Comparison of ENCODE assay signal across 13 cellular contexts in genomic region chr16:56382901-56383355, GRCh38. TPM values are rescaled to one million over a fixed set of nuclear protein-coding genes. Genes with fewer than 3 reads are reported as not detected.
DNase-seq lines count a peak whose midpoint lies in the region; ATAC-seq and TF ChIP-seq lines count a peak whose summit lies in the region.
"Had no signal": no experiment of that assay in that cellular context is flagged by ENCODE, and none has a peak within 500 bp of the region (broad histone marks: within the 10 kb centered on the region; RNA-seq: fewer than 3 reads in every experiment).

No MANE protein-coding gene starts in this region.

- H3K27ac Mint-ChIP-seq in MCF 10A (ENCODE audit: low read depth, unreplicated experiment) (peak overlapping the region; percentile 3), Caco-2 (ENCODE audit: unreplicated experiment) (no peak overlapping the region)
- H3K27ac Mint-ChIP-seq: activated CD4-positive, alpha-beta T cell treated with anti-CD3 and anti-CD28 coated beads, Interleukin-2, amount 10 ng/mL, durations not matched to agents 24 days and 14 days had no signal

- H3K36me3 Mint-ChIP-seq in MCF 10A (ENCODE audit: insufficient read depth, unreplicated experiment) (peaks cover 73% of the 10 kb centered on the region), Caco-2 (ENCODE audit: insufficient read depth, unreplicated experiment) (peaks cover 66% of the 10 kb centered on the region)

- intact Hi-C loops in MCF 10A (cut with micrococcal nuclease) (no loop called here), esophagus squamous epithelium (cut with DNase I) (no loop called here), Caco-2 (cut with micrococcal nuclease; ENCODE audit: unreplicated experiment) (no loop called here)

- WGBS in esophagus squamous epithelium, 2 donors, result 50 to 58% methylated on average over 5 of the region's 5 CpGs

- TF ChIP-seq CTCF in AG04450 (IDR thresholded peaks at IDR 0.05; ENCODE audit: low read depth, low read length), result no peak
- TF ChIP-seq CTCF in MCF 10A (IDR thresholded peaks at IDR 0.05; ENCODE audit: unreplicated experiment), result no peak
- TF ChIP-seq CTCF in esophagus squamous epithelium (IDR thresholded peaks at IDR 0.05), result no peak
- no peak for TF ChIP-seq CTCF in Caco-2 (IDR thresholded peaks at IDR 0.05; ENCODE audit: insufficient read depth in 1 of 2, low read depth in 1 of 2, low read length in 1 of 2, severe bottlenecking in 1 of 2, unreplicated experiment in 1 of 2)

- no peak for TF ChIP-seq POLR2A in esophagus squamous epithelium (IDR thresholded peaks at IDR 0.05)

- H3K27ac ChIP-seq in AG04450 (ENCODE audit: low read depth, low read length), result no peak overlapping the region
- H3K27ac ChIP-seq in esophagus squamous epithelium, result no peak overlapping the region
- H3K27ac ChIP-seq: cardiac muscle cell had no signal

- H3K9me3 ChIP-seq in AG04450 (ENCODE audit: control insufficient read depth, insufficient read depth, low read length) (peaks cover 15% of the 10 kb centered on the region), esophagus squamous epithelium (peaks cover 0 to 20% (median 9%) of the 10 kb centered on the region in 3 donors), Caco-2 (peaks cover 22% of the 10 kb centered on the region)

- BruUV-seq in MCF 10A (replicated peaks; lab: Mats Ljungman, UMichigan), result no TSS peak
- BruUV-seq in Caco-2 (replicated peaks; lab: Mats Ljungman, UMichigan), result no TSS peak

- CTCF ChIA-PET in AG04450 (lab: Charles Lee) (interaction anchor here (0.6 to 1.9 kb wide), 3 partner anchors 17 to 228 kb away, joined by 3 to 7 read pairs (median 5); no protein-coding TSS in a partner anchor), MCF 10A (lab: Yijun Ruan, JAX) (interaction anchor here (0.5 to 2.0 kb wide), 3 partner anchors 22 to 486 kb away, joined by 3 to 10 read pairs (median 7); no protein-coding TSS in a partner anchor), Caco-2 (lab: Charles Lee) (interaction anchor here (1.1 kb wide), 1 partner anchor 26 kb away, joined by 4 read pairs; no protein-coding TSS in a partner anchor)

- H3K4me1 ChIP-seq in esophagus squamous epithelium (no peaks in the 10 kb centered on the region), Caco-2 (no peaks in the 10 kb centered on the region)

- H3K36me3 ChIP-seq in esophagus squamous epithelium, result peaks cover 13 to 99% (median 43%) of the 10 kb centered on the region in 3 donors
- peaks cover 4% of the 10 kb centered on the region for H3K36me3 ChIP-seq in Caco-2 (ENCODE audit: control insufficient read depth, insufficient read depth, low read length)

- H3K4me3 Mint-ChIP-seq in MCF 10A (ENCODE audit: unreplicated experiment), result peak overlapping the region; percentile 19
- no peak overlapping the region for H3K4me3 Mint-ChIP-seq in Caco-2 (ENCODE audit: unreplicated experiment)
- H3K4me3 Mint-ChIP-seq: activated CD4-positive, alpha-beta T cell treated with anti-CD3 and anti-CD28 coated beads, Interleukin-2, amount 10 ng/mL, durations not matched to agents 24 days and 14 days had no signal

- POLR2A ChIA-PET in AG04450 (lab: Yijun Ruan, JAX) (no interaction called here), MCF 10A (lab: Yijun Ruan, JAX) (interaction anchor here (0.7 to 2.7 kb wide), 7 partner anchors 16 to 815 kb away, joined by 3 to 10 read pairs (median 3); partner anchors contain the start of genes NUDT21 and OGFOD1), Caco-2 (lab: Charles Lee) (interaction anchor here (0.6 kb wide), 1 partner anchor 34 kb away, joined by 4 read pairs; no protein-coding TSS in a partner anchor)

- no peaks in the 10 kb centered on the region for H3K27me3 ChIP-seq in AG04450 (ENCODE audit: control insufficient read depth, insufficient read depth, low read length)
- no peaks in the 10 kb centered on the region for H3K27me3 ChIP-seq in esophagus squamous epithelium
- H3K27me3 ChIP-seq in Caco-2 (replicated peaks; ENCODE audit: control insufficient read depth, insufficient read depth, low read length), result no peaks in the 10 kb centered on the region
- H3K27me3 ChIP-seq: cardiac muscle cell had no signal

- H3K4me3 ChIP-seq in AG04450 (ENCODE audit: low read depth, low read length) (no peak overlapping the region), esophagus squamous epithelium (no peak overlapping the region), Caco-2 (ENCODE audit: low read depth, low read length) (no peak overlapping the region)
- H3K4me3 ChIP-seq: cardiac muscle cell had no signal

- ATAC-seq in left lobe of liver, result peak; percentile 61

- H3K4me1 Mint-ChIP-seq in MCF 10A (ENCODE audit: insufficient read depth, unreplicated experiment) (peaks cover 17% of the 10 kb centered on the region), Caco-2 (ENCODE audit: low read depth, unreplicated experiment) (no peaks in the 10 kb centered on the region)
- H3K4me1 Mint-ChIP-seq: activated CD4-positive, alpha-beta T cell treated with anti-CD3 and anti-CD28 coated beads, Interleukin-2, amount 10 ng/mL, durations not matched to agents 24 days and 14 days had no signal

- DNase-seq in AG04450 (ENCODE audit: low read depth, low spot score) (peak; percentile 43), HT1080 (ENCODE audit: low read depth) (peak; percentile 53), MCF 10A (ENCODE audit: unreplicated experiment) (peak; percentile 86), left lobe of liver (ENCODE audit: low spot score) (no peak), esophagus squamous epithelium (lab: John Stamatoyannopoulos, UW) (no peak), Caco-2 (no peak), ecto neural progenitor cell (ENCODE audit: low spot score) (no peak), NCI-H2081 (lab: John Stamatoyannopoulos, UW) (no peak)
- DNase-seq: activated CD4-positive, alpha-beta T cell treated with anti-CD3 and anti-CD28 coated beads, Interleukin-2, amount 10 ng/mL, durations not matched to agents 24 days and 14 days; DMS79 treated with DMSO at 0.1 percent for 48 hours; posterior cingulate gyrus; T-helper 1 cell had no signal

- H3K9me3 Mint-ChIP-seq in MCF 10A (ENCODE audit: unreplicated experiment) (no peaks in the 10 kb centered on the region), Caco-2 (ENCODE audit: unreplicated experiment) (peaks cover 30% of the 10 kb centered on the region)

- H3K27me3 Mint-ChIP-seq in MCF 10A (ENCODE audit: insufficient read depth, unreplicated experiment) (no peaks in the 10 kb centered on the region), Caco-2 (ENCODE audit: insufficient read depth, unreplicated experiment) (no peaks in the 10 kb centered on the region)
- H3K27me3 Mint-ChIP-seq: activated CD4-positive, alpha-beta T cell treated with anti-CD3 and anti-CD28 coated beads, Interleukin-2, amount 10 ng/mL, durations not matched to agents 24 days and 14 days had no signal

RNA-seq across cellular contexts. Expression of gene AMFR, which starts 42.4 kb away (rescaled TPM):
- polyA plus RNA-seq in AG04450 (2011; rRNA removed), result 77.9 and 80.4 TPM in 2 replicates
- 320 and 427 TPM in 2 replicates for polyA minus RNA-seq in AG04450 (2011; rRNA and poly(A)+ RNA removed)
- total RNA-seq in HT1080 (2014; rRNA removed; shearing (Covaris generic)), result 113 and 117 TPM in 2 replicates
- 58.1 and 63.2 TPM in 2 replicates for polyA plus RNA-seq in HT1080 (2015; cell fraction: cytosol; rRNA removed)
- 47.3 and 47.6 TPM in 2 replicates for polyA plus RNA-seq in HT1080 (2015; cell fraction: nucleus; rRNA removed)
- 97.2 and 109 TPM in 2 replicates for total RNA-seq in MCF 10A (2022)
- total RNA-seq in left lobe of liver, result 159 TPM
- total RNA-seq in esophagus squamous epithelium, result 100 to 1,000 TPM in 2 of 4 donors, 10 to 100 TPM in 2; 69.9 to 133 (median 111) TPM
- total RNA-seq in Caco-2 (2022), result 101 and 106 TPM in 2 replicates

Comparison
In these comparisons a context has a peak if more than half of its experiments do, and no peak if none do; other contexts are left out.
1. DNase-seq: peak in AG04450 (single experiment), HT1080 (single experiment) and MCF 10A (single experiment); none in left lobe of liver (single experiment), esophagus squamous epithelium (single experiment), Caco-2 (0 of 2), ecto neural progenitor cell (single experiment) and NCI-H2081 (0 of 2).